Comparison of ENCODE assay signal across 8 cellular contexts in genomic region chr19:47210689-47211316, GRCh38. TPM values are rescaled to one million over a fixed set of nuclear protein-coding genes. Genes with fewer than 3 reads are reported as not detected.
DNase-seq lines count a peak whose midpoint lies in the region; ATAC-seq and TF ChIP-seq lines count a peak whose summit lies in the region.

No MANE protein-coding gene starts in this region.

- H4K20me1 ChIP-seq in GM23338 (replicated peaks; ENCODE audit: insufficient read depth): peaks cover 1% of the 10 kb centered on the region

- peaks cover 18% of the 10 kb centered on the region for H3K4me1 Mint-ChIP-seq in GM23338

- H2BK120ac ChIP-seq in mesenchymal stem cell (ENCODE audit: low read depth, low read length): peak overlapping the region; percentile 67

- H3K9ac ChIP-seq in mesenchymal stem cell (ENCODE audit: low read length): peak overlapping the region; percentile 78

- H2AFZ ChIP-seq in GM23338: no peak overlapping the region
- H2AFZ ChIP-seq in mesenchymal stem cell (ENCODE audit: low read depth, low read length): no peak overlapping the region

- H2BK12ac ChIP-seq in mesenchymal stem cell (ENCODE audit: low read length in 2 of 2): peak overlapping the region; percentile 59 to 83

- peak overlapping the region; percentile 94 for H2AK5ac ChIP-seq in mesenchymal stem cell (ENCODE audit: low read length, severe bottlenecking)

- peak overlapping the region; percentile 35 to 64 for H3K14ac ChIP-seq in mesenchymal stem cell (ENCODE audit: low read length in 2 of 2)

- H3K4ac ChIP-seq in mesenchymal stem cell (ENCODE audit: low read depth in 1 of 2, low read length in 2 of 2): peak overlapping the region; percentile 47 to 98

- TF ChIP-seq CTCF in AG10803 (conservative IDR thresholded peaks at IDR 0.05; ENCODE audit: low read length) (peak; percentile 85), GM23338 (conservative IDR thresholded peaks at IDR 0.05; ENCODE audit: low read depth in 2 of 2) (peak; percentile 79 to 80)

- no peak overlapping the region for H2BK15ac ChIP-seq in mesenchymal stem cell (ENCODE audit: low read depth, poor library complexity, severe bottlenecking)

- peak overlapping the region; percentile 79 to 91 for H3K18ac ChIP-seq in mesenchymal stem cell (ENCODE audit: low read depth in 1 of 2, low read length in 2 of 2)

- no peaks in the 10 kb centered on the region for H3K9me3 ChIP-seq in mesenchymal stem cell (ENCODE audit: control insufficient read depth, low read length)

- ATAC-seq in GM23338: peak; percentile 72
- ATAC-seq in GM18498 (IDR thresholded peaks at IDR 0.05; ENCODE audit: unreplicated experiment): no peak

- peaks cover 14% of the 10 kb centered on the region for H3K27me3 Mint-ChIP-seq in GM23338 (ENCODE audit: insufficient read depth, low read depth, poor library complexity)

- H3K27me3 ChIP-seq in GM23338 (ENCODE audit: insufficient read depth) (no peaks in the 10 kb centered on the region), mesenchymal stem cell (ENCODE audit: control insufficient read depth in 1 of 2, insufficient read depth in 1 of 2, low read length in 2 of 2) (no peaks in the 10 kb centered on the region)

- H3K27ac Mint-ChIP-seq in GM23338: peak overlapping the region; percentile 98

- peaks cover 44% of the 10 kb centered on the region for H3F3A ChIP-seq in GM23338 (replicated peaks; ENCODE audit: low read depth)

- H3K4me3 Mint-ChIP-seq in GM23338: no peak overlapping the region; the same call in 2 of the 3 replicates

- peak overlapping the region; percentile 98 for H4K91ac ChIP-seq in mesenchymal stem cell (ENCODE audit: low read length)

- H4K8ac ChIP-seq in mesenchymal stem cell (ENCODE audit: low read length): peak overlapping the region; percentile 93

- no peaks in the 10 kb centered on the region; the same call in 2 of the 3 replicates for H3K9me3 Mint-ChIP-seq in GM23338

- DNase-seq in AG10803 (ENCODE audit: low read depth) (peak; percentile 81), GM23338 (ENCODE audit: low spot score) (peak; percentile 94), NCI-H526 treated with DMSO at 0.1 percent for 48 hours (lab: John Stamatoyannopoulos, UW) (peak; percentile 51), ecto neural progenitor cell (ENCODE audit: low spot score) (peak; percentile 71), mesenchymal stem cell (peak; percentile 86)
- peak; percentile 65 to 72 for DNase-seq in activated CD4-positive, alpha-beta T cell treated with anti-CD3 and anti-CD28 coated beads, Interleukin-2, amount 50 U/mL, for 24 hours (ENCODE audit: low read depth in 1 of 2, low spot score in 1 of 2)
- DNase-seq in stimulated activated CD8-positive, alpha-beta memory T cell treated with anti-CD3 and anti-CD28 coated beads, Interleukin-4, amount 100 ng/mL, for 1 hour (ENCODE audit: low read depth in 2 of 2, low spot score in 1 of 2): peak; percentile 61 to 72

- 45% methylated on average over 17 of the region's 19 CpGs for WGBS in mesenchymal stem cell

- no peaks in the 10 kb centered on the region for H3K79me2 ChIP-seq in GM23338 (replicated peaks; ENCODE audit: insufficient read depth)

- H3K27ac ChIP-seq in GM23338 (ENCODE audit: low read depth) (peak overlapping the region; percentile 89), mesenchymal stem cell (ENCODE audit: low read length, poor library complexity, severe bottlenecking) (peak overlapping the region; percentile 22)

- H3K9me2 ChIP-seq in GM23338 (ENCODE audit: insufficient read depth): no peaks in the 10 kb centered on the region

- H3K36me3 Mint-ChIP-seq in GM23338 (ENCODE audit: low read depth): peaks cover 57% of the 10 kb centered on the region

- H3K79me1 ChIP-seq in mesenchymal stem cell (replicated peaks; ENCODE audit: low read length, poor library complexity, severe bottlenecking): peaks cover 6% of the 10 kb centered on the region

- no peak overlapping the region for H2BK5ac ChIP-seq in mesenchymal stem cell (ENCODE audit: low read depth, low read length, poor library complexity, severe bottlenecking)

- no peak overlapping the region for H3K4me2 ChIP-seq in GM23338
- H3K4me2 ChIP-seq in mesenchymal stem cell (ENCODE audit: low read length, poor library complexity, severe bottlenecking): no peak overlapping the region

- H3K36me3 ChIP-seq in GM23338 (ENCODE audit: insufficient read depth) (peaks cover 12% of the 10 kb centered on the region), mesenchymal stem cell (ENCODE audit: control insufficient read depth in 1 of 2, insufficient read depth in 2 of 2, low read depth in 1 of 2, low read length in 2 of 2) (peaks cover 41 to 52% of the 10 kb centered on the region in 2 experiments)

- no peak overlapping the region for H3K23ac ChIP-seq in mesenchymal stem cell (ENCODE audit: low read length in 2 of 2)

- peaks cover 7% of the 10 kb centered on the region for H3K4me1 ChIP-seq in GM23338 (ENCODE audit: insufficient read depth)
- peaks cover 7% of the 10 kb centered on the region for H3K4me1 ChIP-seq in mesenchymal stem cell (ENCODE audit: control insufficient read depth, insufficient read depth, low read depth, low read length)

- H3K4me3 ChIP-seq in AG10803 (ENCODE audit: low read length) (no peak overlapping the region), GM23338 (no peak overlapping the region), mesenchymal stem cell (ENCODE audit: insufficient read depth in 1 of 2, low read depth in 1 of 2, low read length in 2 of 2) (no peak overlapping the region)

TF ChIP-seq in GM23338, 12 proteins besides CTCF, POLR2A, EP300 and RAD21:
- TF ChIP-seq EZH2phosphoT487 (IDR thresholded peaks at IDR 0.05; ENCODE audit: unreplicated experiment) (no peak), CREB1 (CRISPR knock-in tag; IDR thresholded peaks at IDR 0.05; ENCODE audit: low read depth) (0 out of 2 replicates have a peak, but pooled peaks have one; percentile 14)

RNA-seq across cellular contexts. Expression of gene BBC3, which starts 20.2 kb away (rescaled TPM):
- total RNA-seq in GM23338 (2014; rRNA removed; shearing (Covaris generic)): 27.8 and 31.9 TPM in 2 replicates
- polyA plus RNA-seq in GM23338 (2016; fragmentation: Nextera tagmentation; extraction: Ambion mirVana): 23.4 and 25.8 TPM in 2 replicates
- 7.2 TPM for polyA plus RNA-seq in mesenchymal stem cell (2013, experiment 1 of 2)
- polyA plus RNA-seq in mesenchymal stem cell (2013, experiment 2 of 2): 7.0 TPM

RNA-seq across cellular contexts. Expression of gene CCDC9, which starts 45.5 kb away (rescaled TPM):
- total RNA-seq in GM23338 (2014; rRNA removed; shearing (Covaris generic)): 14.5 and 17.3 TPM in 2 replicates
- 15.0 and 15.3 TPM in 2 replicates for polyA plus RNA-seq in GM23338 (2016; fragmentation: Nextera tagmentation; extraction: Ambion mirVana)
- 16.8 TPM for polyA plus RNA-seq in mesenchymal stem cell (2013, experiment 1 of 2)
- 18.0 TPM for polyA plus RNA-seq in mesenchymal stem cell (2013, experiment 2 of 2)
